Comparison of ENCODE assay signal across 2 cellular contexts in the genomic region with DNA sequence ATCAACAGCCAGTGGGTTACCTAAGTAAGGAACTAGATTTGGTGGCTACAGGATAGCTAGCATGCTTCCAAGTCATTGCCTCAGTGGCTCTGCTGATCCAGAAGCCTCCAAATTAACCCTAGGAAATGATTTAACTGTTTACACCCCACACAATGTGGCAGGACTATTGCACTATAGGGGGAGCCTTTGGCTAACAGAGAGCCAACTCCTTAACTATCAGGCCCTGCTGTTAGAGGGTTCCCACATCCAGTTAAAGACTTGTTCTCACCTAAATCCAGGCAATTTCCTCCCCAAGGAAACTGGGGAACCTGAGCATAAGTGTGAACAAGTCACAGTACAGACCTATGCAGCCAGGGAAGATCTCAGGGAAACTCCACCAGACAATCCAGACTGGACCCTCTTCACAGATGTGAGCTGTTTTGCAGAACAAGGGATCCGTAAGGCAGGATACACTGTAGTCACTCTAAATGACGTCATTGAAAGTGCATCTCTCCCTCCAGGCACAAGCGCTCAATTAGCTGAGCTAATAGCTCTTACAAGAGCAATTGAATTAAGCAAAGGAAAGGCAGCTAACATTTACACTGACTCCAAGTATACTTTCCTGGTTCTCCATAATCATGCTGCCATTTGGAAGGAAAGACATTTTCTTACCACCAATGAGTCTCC.
TF ChIP-seq lines count a peak whose summit lies in the region.

No MANE protein-coding gene starts in this region.

TF ChIP-seq in GM23338, 12 proteins besides CTCF, POLR2A, EP300 and RAD21:
- no peak for TF ChIP-seq JUNB (IDR thresholded peaks at IDR 0.05; ENCODE audit: unreplicated experiment)
- TF ChIP-seq EZH2phosphoT487 (IDR thresholded peaks at IDR 0.05; ENCODE audit: unreplicated experiment) = no peak

TF ChIP-seq in H1, 55 proteins besides CTCF, POLR2A, EP300 and RAD21:
- TF ChIP-seq MAFK (IDR thresholded peaks at IDR 0.05; ENCODE audit: low read depth, low read length) (no peak), CHD2 (IDR thresholded peaks at IDR 0.05; ENCODE audit: low read length) (no peak), BACH1 (IDR thresholded peaks at IDR 0.05; ENCODE audit: low read length) (no peak), KDM5A (IDR thresholded peaks at IDR 0.05; ENCODE audit: low read length) (no peak), GABPA (IDR thresholded peaks at IDR 0.05; ENCODE audit: borderline replicate concordance, insufficient read depth, low read length) (no peak), KDM4A (IDR thresholded peaks at IDR 0.05; ENCODE audit: low read depth, low read length, severe bottlenecking) (no peak), SRF (IDR thresholded peaks at IDR 0.05; ENCODE audit: low read depth, low read length) (no peak), CREB1 (IDR thresholded peaks at IDR 0.05) (no peak), TEAD4 (IDR thresholded peaks at IDR 0.05; ENCODE audit: low read depth, low read length) (no peak), FOSL1 (IDR thresholded peaks at IDR 0.05; ENCODE audit: insufficient read depth, low read depth, low read length) (no peak), TCF12 (IDR thresholded peaks at IDR 0.05; ENCODE audit: low read depth, low read length) (no peak), CEBPB (IDR thresholded peaks at IDR 0.05; ENCODE audit: low read depth, low read length) (no peak), JUN (IDR thresholded peaks at IDR 0.05; ENCODE audit: low read depth, low read length) (no peak), TBP (IDR thresholded peaks at IDR 0.05; ENCODE audit: low read depth, low read length) (no peak), SP2 (IDR thresholded peaks at IDR 0.05; ENCODE audit: low read length) (no peak), BRCA1 (IDR thresholded peaks at IDR 0.05; ENCODE audit: low read depth, low read length) (no peak), SAP30 (IDR thresholded peaks at IDR 0.05; ENCODE audit: insufficient read depth, insufficient replicate concordance, low read length) (no peak), EGR1 (IDR thresholded peaks at IDR 0.05; ENCODE audit: borderline replicate concordance, low read depth, low read length) (no peak)
- TF ChIP-seq, protein P1, sequence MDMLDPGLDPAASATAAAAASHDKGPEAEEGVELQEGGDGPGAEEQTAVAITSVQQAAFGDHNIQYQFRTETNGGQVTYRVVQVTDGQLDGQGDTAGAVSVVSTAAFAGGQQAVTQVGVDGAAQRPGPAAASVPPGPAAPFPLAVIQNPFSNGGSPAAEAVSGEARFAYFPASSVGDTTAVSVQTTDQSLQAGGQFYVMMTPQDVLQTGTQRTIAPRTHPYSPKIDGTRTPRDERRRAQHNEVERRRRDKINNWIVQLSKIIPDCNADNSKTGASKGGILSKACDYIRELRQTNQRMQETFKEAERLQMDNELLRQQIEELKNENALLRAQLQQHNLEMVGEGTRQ (IDR thresholded peaks at IDR 0.05; ENCODE audit: low read length) = no peak
- TF ChIP-seq, protein P2, sequence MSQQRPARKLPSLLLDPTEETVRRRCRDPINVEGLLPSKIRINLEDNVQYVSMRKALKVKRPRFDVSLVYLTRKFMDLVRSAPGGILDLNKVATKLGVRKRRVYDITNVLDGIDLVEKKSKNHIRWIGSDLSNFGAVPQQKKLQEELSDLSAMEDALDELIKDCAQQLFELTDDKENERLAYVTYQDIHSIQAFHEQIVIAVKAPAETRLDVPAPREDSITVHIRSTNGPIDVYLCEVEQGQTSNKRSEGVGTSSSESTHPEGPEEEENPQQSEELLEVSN (IDR thresholded peaks at IDR 0.05) = no peak
